ENCODE assay signal across 1 cellular context in the genomic region with DNA sequence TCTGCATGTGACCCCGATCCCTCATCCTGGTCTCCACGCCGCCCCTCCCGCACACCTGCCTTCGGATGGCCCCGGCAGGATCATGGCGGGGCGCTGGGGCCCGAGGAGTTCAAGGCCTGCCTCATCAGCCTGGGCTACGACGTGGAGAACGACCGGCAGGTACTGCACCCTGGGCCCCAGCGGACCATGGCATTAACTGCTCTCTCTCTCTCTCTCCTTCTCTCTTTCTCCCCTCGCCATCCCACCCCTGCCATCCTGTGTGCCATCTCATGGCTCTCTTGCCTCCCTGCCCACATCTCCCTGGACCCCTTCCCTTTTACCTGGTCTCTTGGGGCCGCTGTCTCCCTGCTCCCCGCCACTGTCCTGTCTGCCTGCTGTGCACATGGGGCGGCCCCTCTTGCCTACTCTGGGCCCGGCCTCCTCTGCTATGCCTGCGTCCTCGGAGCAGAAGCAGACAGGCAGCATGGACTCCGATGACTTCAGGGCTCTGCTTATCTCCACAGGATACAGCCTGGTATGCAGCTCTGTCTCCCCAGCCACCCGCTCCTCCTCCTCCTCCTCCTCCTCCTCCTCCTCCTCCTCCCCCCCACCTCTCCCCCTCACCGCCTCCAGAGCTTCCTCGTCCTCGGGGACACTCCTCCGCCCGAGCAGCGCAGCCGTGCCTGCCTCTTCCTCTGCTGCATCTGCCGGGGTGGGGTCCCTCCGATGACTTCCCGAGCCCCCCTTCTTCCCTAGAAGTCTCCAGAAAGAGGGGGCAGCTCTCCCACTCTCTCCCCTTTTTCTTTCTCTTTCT.
TF ChIP-seq lines count a peak whose summit lies in the region.

No MANE protein-coding gene starts in this region.

TF ChIP-seq in HepG2, 621 proteins besides CTCF, POLR2A, EP300 and RAD21:
- TF ChIP-seq ZKSCAN5 (CRISPR knock-in tag; IDR thresholded peaks at IDR 0.05): no peak
- TF ChIP-seq BRD4 (CRISPR knock-in tag; IDR thresholded peaks at IDR 0.05): no peak
- TF ChIP-seq ZNF567 (CRISPR knock-in tag; IDR thresholded peaks at IDR 0.05; ENCODE audit: borderline replicate concordance): no peak
- TF ChIP-seq AGO2 (optimal IDR thresholded peaks at IDR 0.05; ENCODE audit: low read depth, low read length): peak; percentile 19
- TF ChIP-seq MED8 (CRISPR knock-in tag; IDR thresholded peaks at IDR 0.05; ENCODE audit: insufficient replicate concordance): no peak
- TF ChIP-seq, protein P1, sequence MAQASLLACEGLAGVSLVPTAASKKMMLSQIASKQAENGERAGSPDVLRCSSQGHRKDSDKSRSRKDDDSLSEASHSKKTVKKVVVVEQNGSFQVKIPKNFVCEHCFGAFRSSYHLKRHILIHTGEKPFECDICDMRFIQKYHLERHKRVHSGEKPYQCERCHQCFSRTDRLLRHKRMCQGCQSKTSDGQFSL (CRISPR knock-in tag; IDR thresholded peaks at IDR 0.05): no peak
- peak; percentile 94 for TF ChIP-seq ZNF768 (CRISPR knock-in tag; IDR thresholded peaks at IDR 0.05)
- 0 out of 2 replicates have a peak, but pooled peaks have one; percentile 11 for TF ChIP-seq PCBP1 (IDR thresholded peaks at IDR 0.05; ENCODE audit: borderline replicate concordance, low read depth, low read length)
- TF ChIP-seq RBM22 (optimal IDR thresholded peaks at IDR 0.05; ENCODE audit: low read length): peak; percentile 67
- TF ChIP-seq ZNF263 (CRISPR knock-in tag; IDR thresholded peaks at IDR 0.05): peak; percentile 74
- TF ChIP-seq, protein P2, sequence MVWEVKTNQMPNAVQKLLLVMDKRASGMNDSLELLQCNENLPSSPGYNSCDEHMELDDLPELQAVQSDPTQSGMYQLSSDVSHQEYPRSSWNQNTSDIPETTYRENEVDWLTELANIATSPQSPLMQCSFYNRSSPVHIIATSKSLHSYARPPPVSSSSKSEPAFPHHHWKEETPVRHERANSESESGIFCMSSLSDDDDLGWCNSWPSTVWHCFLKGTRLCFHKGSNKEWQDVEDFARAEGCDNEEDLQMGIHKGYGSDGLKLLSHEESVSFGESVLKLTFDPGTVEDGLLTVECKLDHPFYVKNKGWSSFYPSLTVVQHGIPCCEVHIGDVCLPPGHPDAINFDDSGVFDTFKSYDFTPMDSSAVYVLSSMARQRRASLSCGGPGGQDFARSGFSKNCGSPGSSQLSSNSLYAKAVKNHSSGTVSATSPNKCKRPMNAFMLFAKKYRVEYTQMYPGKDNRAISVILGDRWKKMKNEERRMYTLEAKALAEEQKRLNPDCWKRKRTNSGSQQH (CRISPR knock-in tag; IDR thresholded peaks at IDR 0.05; ENCODE audit: low read depth): no peak
- TF ChIP-seq HNRNPK (IDR thresholded peaks at IDR 0.05; ENCODE audit: low read depth, low read length, poor library complexity, severe bottlenecking): peak; percentile 39
